11 cellular contexts compared by ENCODE assay signal in the genomic region with DNA sequence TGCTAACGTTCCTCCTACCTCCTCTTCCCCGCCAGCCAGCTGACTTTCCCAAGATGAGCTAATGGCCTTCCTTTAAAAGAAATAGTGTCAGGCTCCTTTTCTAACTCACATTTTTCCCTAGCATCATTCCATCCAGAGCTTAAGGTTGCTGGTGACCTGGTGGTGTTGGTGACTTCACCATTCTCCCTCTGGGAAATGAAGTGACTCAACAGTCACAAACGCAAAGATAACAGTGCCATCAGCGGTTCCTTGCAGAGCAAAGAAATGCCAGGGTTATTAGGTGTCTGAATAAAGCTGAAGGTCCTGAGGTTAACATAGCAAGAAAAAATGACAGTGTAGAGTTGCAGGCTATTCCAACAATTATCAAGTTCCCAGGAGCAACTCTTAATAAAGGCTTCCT.
DNase-seq lines count a peak whose midpoint lies in the region; TF ChIP-seq lines count a peak whose summit lies in the region.
"Had no signal": no experiment of that assay in that cellular context is flagged by ENCODE, and none has a peak within 500 bp of the region (broad histone marks: within the 10 kb centered on the region; RNA-seq: fewer than 3 reads in every experiment).

No MANE protein-coding gene starts in this region.

- intact Hi-C loops in prostate gland (cut with DNase I), result no loop called here

- H3K4me1 ChIP-seq in prostate gland (replicated peaks) (no peaks in the 10 kb centered on the region), MM.1S (ENCODE audit: low read length) (peaks cover 16% of the 10 kb centered on the region)

- H3F3A ChIP-seq in MM.1S (ENCODE audit: insufficient read depth, low read length), result peaks cover 7% of the 10 kb centered on the region; the same call in 1 of the 2 replicates

- H3K9me3 ChIP-seq in prostate gland (no peaks in the 10 kb centered on the region), MM.1S (replicated peaks; ENCODE audit: insufficient read depth, low read length) (no peaks in the 10 kb centered on the region)

- H3K36me3 ChIP-seq in BJ (ENCODE audit: control insufficient read depth, insufficient read depth, low read length), result no peaks in the 10 kb centered on the region
- H3K36me3 ChIP-seq in prostate gland, result no peaks in the 10 kb centered on the region
- no peaks in the 10 kb centered on the region for H3K36me3 ChIP-seq in MM.1S (replicated peaks; ENCODE audit: insufficient read depth, low read length)

- no peaks in the 10 kb centered on the region for H4K20me1 ChIP-seq in MM.1S (ENCODE audit: insufficient read depth, low read length)

- CTCF ChIA-PET in BJ (lab: Yijun Ruan, JAX), result interaction anchor here (0.9 to 4.5 kb wide), 4 partner anchors 18 to 269 kb away, joined by 3 to 15 read pairs (median 4); no protein-coding TSS in a partner anchor

- POLR2A ChIA-PET in BJ (lab: Charles Lee), result no interaction called here

- H3K9me2 ChIP-seq in MM.1S (replicated peaks; ENCODE audit: insufficient read depth, low read length), result no peaks in the 10 kb centered on the region

- H3K79me2 ChIP-seq in MM.1S (ENCODE audit: low read length), result no peaks in the 10 kb centered on the region

- H3K4me3 ChIP-seq in BJ (ENCODE audit: low read depth, low read length) (no peak overlapping the region), cardiac fibroblast (replicated peaks in 1 of 2; ENCODE audit: low read depth in 2 of 2, low read length in 2 of 2) (no peak overlapping the region), prostate gland (no peak overlapping the region), MM.1S (ENCODE audit: low read length) (no peak overlapping the region)

- no peak overlapping the region for H3K27ac ChIP-seq in prostate gland
- H3K27ac ChIP-seq in MM.1S (ENCODE audit: low read length), result no peak overlapping the region

- no peak overlapping the region for H2AFZ ChIP-seq in MM.1S (ENCODE audit: low read length)

- H3K27me3 ChIP-seq in BJ (ENCODE audit: control insufficient read depth, insufficient read depth, low read length), result no peaks in the 10 kb centered on the region
- no peaks in the 10 kb centered on the region for H3K27me3 ChIP-seq in prostate gland (replicated peaks; ENCODE audit: insufficient read depth)
- H3K27me3 ChIP-seq in MM.1S (replicated peaks; ENCODE audit: insufficient read depth, low read length), result no peaks in the 10 kb centered on the region

- WGBS in prostate gland, result 94% methylated on average over 4 of the region's 4 CpGs

- DNase-seq in BJ (ENCODE audit: low read depth), result peak; percentile 85
- DNase-seq in LHCN-M2 (ENCODE audit: low read depth), result peak; percentile 71
- DNase-seq in cardiac fibroblast (ENCODE audit: low read depth in 2 of 2), result peak; percentile 51 to 76
- peak; percentile 65 for DNase-seq in myocyte (ENCODE audit: low read depth)
- DNase-seq in prostate gland (ENCODE audit: low spot score), result no peak
- no peak for DNase-seq in OCI-M1 (lab: John Stamatoyannopoulos, UW)
- no peak for DNase-seq in MV-4-11 (lab: John Stamatoyannopoulos, UW)
- DNase-seq in MM.1S, result no peak
- DNase-seq: activated naive CD8-positive, alpha-beta T cell treated with anti-CD3 and anti-CD28 coated beads, Interleukin-2, amount 50 U/mL, for 24 hours; NCI-H2107; NK-92 treated with Interleukin-12 subunit alpha and Interleukin-12 subunit beta, amount 100 ng/mL, for 24 hours had no signal

- TF ChIP-seq CTCF in BJ (IDR thresholded peaks at IDR 0.05; ENCODE audit: insufficient read depth, low read depth, low read length) (no peak), cardiac fibroblast (IDR thresholded peaks at IDR 0.05; ENCODE audit: low read depth, low read length) (no peak), prostate gland (IDR thresholded peaks at IDR 0.05) (no peak), MM.1S (IDR thresholded peaks at IDR 0.05; ENCODE audit: low read length) (no peak)

- no peak for TF ChIP-seq POLR2A in prostate gland (IDR thresholded peaks at IDR 0.05)

- H3K4me2 ChIP-seq in MM.1S (ENCODE audit: low read depth, low read length), result no peak overlapping the region

- no peak overlapping the region for H3K9ac ChIP-seq in MM.1S (ENCODE audit: low read length)

Comparison
In these comparisons a context has a peak if more than half of its experiments do, and no peak if none do; other contexts are left out.
1. DNase-seq: peak in BJ (single experiment), LHCN-M2 (single experiment), cardiac fibroblast (2 of 2) and myocyte (single experiment); none in prostate gland (single experiment), OCI-M1 (single experiment), MV-4-11 (single experiment) and MM.1S (single experiment).